In genomic region chr1:221724931-221725605, GRCh38 we compare ENCODE assay signal across 9 cellular contexts. TPM values are rescaled to one million over a fixed set of nuclear protein-coding genes. Genes with fewer than 3 reads are reported as not detected.
DNase-seq lines count a peak whose midpoint lies in the region; TF ChIP-seq lines count a peak whose summit lies in the region.
"Had no signal": no experiment of that assay in that cellular context is flagged by ENCODE, and none has a peak within 500 bp of the region (broad histone marks: within the 10 kb centered on the region; RNA-seq: fewer than 3 reads in every experiment).

No MANE protein-coding gene starts in this region.

- H3F3A ChIP-seq in neural progenitor cell (ENCODE audit: low read depth), result no peaks in the 10 kb centered on the region

- no peaks in the 10 kb centered on the region for H4K20me1 ChIP-seq in neural progenitor cell (ENCODE audit: low read depth)

- no peaks in the 10 kb centered on the region for H3K36me3 ChIP-seq in esophagus squamous epithelium
- no peaks in the 10 kb centered on the region for H3K36me3 ChIP-seq in thyroid gland
- H3K36me3 ChIP-seq in neural progenitor cell, result no peaks in the 10 kb centered on the region
- H3K36me3 ChIP-seq in colonic mucosa, result no peaks in the 10 kb centered on the region

- no peak overlapping the region for H2AFZ ChIP-seq in neural progenitor cell (replicated peaks)

- H3K4me2 ChIP-seq in neural progenitor cell, result no peak overlapping the region

- H3K27me3 ChIP-seq in esophagus squamous epithelium, result no peaks in the 10 kb centered on the region
- no peaks in the 10 kb centered on the region for H3K27me3 ChIP-seq in thyroid gland
- no peaks in the 10 kb centered on the region for H3K27me3 ChIP-seq in neural progenitor cell
- H3K27me3 ChIP-seq in colonic mucosa, result no peaks in the 10 kb centered on the region

- intact Hi-C loops in esophagus squamous epithelium (cut with DNase I), result no loop called here
- intact Hi-C loops in posterior vena cava (cut with DNase I), result loop anchor here in 1 of 2 donors (5.0 kb wide), 1 partner anchor 1947 kb away; no protein-coding TSS in a partner anchor
- intact Hi-C loops in thyroid gland (cut with DNase I), result no loop called here
- intact Hi-C loops in colonic mucosa (cut with DNase I), result no loop called here

- peaks cover 2% of the 10 kb centered on the region for H3K36me3 Mint-ChIP-seq in neural progenitor cell

- H3K4me1 ChIP-seq in esophagus squamous epithelium (peaks cover 0 to 60% (median 31%) of the 10 kb centered on the region in 3 donors), thyroid gland (peaks cover 0 to 11% of the 10 kb centered on the region in 2 donors), neural progenitor cell (peaks cover 2% of the 10 kb centered on the region), colonic mucosa (no peaks in the 10 kb centered on the region)

- H3K27me3 Mint-ChIP-seq in neural progenitor cell (ENCODE audit: insufficient read depth, low read depth), result no peaks in the 10 kb centered on the region

- peaks cover 0 to 7% (median 0%) of the 10 kb centered on the region in 3 donors for H3K9me3 ChIP-seq in esophagus squamous epithelium
- no peaks in the 10 kb centered on the region for H3K9me3 ChIP-seq in thyroid gland
- no peaks in the 10 kb centered on the region for H3K9me3 ChIP-seq in neural progenitor cell (ENCODE audit: low read depth)
- H3K9me3 ChIP-seq in colonic mucosa, result no peaks in the 10 kb centered on the region

- WGBS in esophagus squamous epithelium, 2 donors, result 79 to 82% methylated on average over 4 of the region's 4 CpGs
- WGBS in thyroid gland, 2 donors, result 87 to 89% methylated on average over 4 of the region's 4 CpGs

- no peaks in the 10 kb centered on the region for H3K79me2 ChIP-seq in neural progenitor cell (ENCODE audit: low read depth)

- no peak for TF ChIP-seq CTCF in esophagus squamous epithelium (IDR thresholded peaks at IDR 0.05)
- no peak for TF ChIP-seq CTCF in thyroid gland (IDR thresholded peaks at IDR 0.05)
- TF ChIP-seq CTCF in neural progenitor cell (IDR thresholded peaks at IDR 0.05), result no peak
- TF ChIP-seq CTCF in colonic mucosa (IDR thresholded peaks at IDR 0.05), result no peak

- H3K27ac ChIP-seq in esophagus squamous epithelium, result peak overlapping the region; percentile 11 to 76 (median 54)
- no peak overlapping the region for H3K27ac ChIP-seq in thyroid gland
- H3K27ac ChIP-seq in neural progenitor cell, result no peak overlapping the region
- H3K27ac ChIP-seq in colonic mucosa, result no peak overlapping the region

- no peak overlapping the region for H3K4me3 ChIP-seq in esophagus squamous epithelium
- H3K4me3 ChIP-seq in thyroid gland (replicated peaks in 1 of 3), result no peak overlapping the region
- no peak overlapping the region for H3K4me3 ChIP-seq in neural progenitor cell
- no peak overlapping the region for H3K4me3 ChIP-seq in colonic mucosa

- no peaks in the 10 kb centered on the region for H3K4me1 Mint-ChIP-seq in neural progenitor cell

- DNase-seq in ELR (ENCODE audit: low read depth) (peak; percentile 62), RPMI7951 (ENCODE audit: low read depth) (peak; percentile 79), esophagus squamous epithelium (lab: John Stamatoyannopoulos, UW) (no peak), posterior vena cava (ENCODE audit: low spot score) (peak; percentile 89), thyroid gland (no peak), neural progenitor cell (ENCODE audit: low spot score) (no peak), colonic mucosa (no peak), D341Med (ENCODE audit: low spot score) (no peak)
- DNase-seq: GOT3 had no signal

- H3K27ac Mint-ChIP-seq in neural progenitor cell, result no peak overlapping the region

- H3K4me3 Mint-ChIP-seq in neural progenitor cell, result no peak overlapping the region

- TF ChIP-seq POLR2A in esophagus squamous epithelium (IDR thresholded peaks at IDR 0.05), result no peak
- TF ChIP-seq POLR2A in thyroid gland (IDR thresholded peaks at IDR 0.05), result no peak

- H3K9ac ChIP-seq in neural progenitor cell, result no peak overlapping the region
- no peak overlapping the region for H3K9ac ChIP-seq in colonic mucosa (ENCODE audit: low read depth in 2 of 2, low read length in 2 of 2)

- H3K9me3 Mint-ChIP-seq in neural progenitor cell, result peaks cover 3% of the 10 kb centered on the region

RNA-seq across cellular contexts. Expression of gene DUSP10, which starts 16.8 kb away (rescaled TPM):
- total RNA-seq in RPMI7951 (2014; rRNA removed; shearing (Covaris generic)), result 27.8 and 35.1 TPM in 2 replicates
- total RNA-seq in esophagus squamous epithelium (1 to 10 TPM; 1.4 to 7.4 (median 4.9) TPM), posterior vena cava (1 to 10 TPM; 4.7 to 8.0 TPM), thyroid gland (10 to 100 TPM in 1 of 4 donors, 1 to 10 TPM in 3; 7.2 to 13.8 (median 8.6) TPM), neural progenitor cell (ENCODE audit: low replicate concordance) (2.4 and 2.6 TPM in 2 replicates), colonic mucosa (1 to 10 TPM; 2.8 to 8.1 TPM)

Comparison
In these comparisons a context has a peak if more than half of its experiments do, and no peak if none do; other contexts are left out.
1. DNase-seq: peak in ELR (single experiment), RPMI7951 (single experiment) and posterior vena cava (single experiment); none in esophagus squamous epithelium (single experiment), thyroid gland (0 of 2), neural progenitor cell (single experiment), colonic mucosa (single experiment) and D341Med (single experiment).
2. H3K27ac ChIP-seq: peak in esophagus squamous epithelium (4 of 4); none in thyroid gland (0 of 3), neural progenitor cell (single experiment) and colonic mucosa (single experiment).